In genomic region chr17:81996232-81996756, GRCh38 we compare ENCODE assay signal across 1 cellular context.
A peak's percentile ranks its signal among the peaks of the same experiment; 100 is the strongest.
TF ChIP-seq lines count a peak whose summit lies in the region.

No MANE protein-coding gene starts in this region.

TF ChIP-seq in HepG2, 621 proteins besides CTCF, POLR2A, EP300 and RAD21 (continued from another document):
- no peak for TF ChIP-seq ZNF619 (CRISPR knock-in tag; IDR thresholded peaks at IDR 0.05)
- TF ChIP-seq TCF12 (IDR thresholded peaks at IDR 0.05), result no peak
- TF ChIP-seq TCF12 (CRISPR knock-in tag; IDR thresholded peaks at IDR 0.05), result 0 out of 2 replicates have a peak, but pooled peaks have one; percentile 16
- TF ChIP-seq, protein P1, sequence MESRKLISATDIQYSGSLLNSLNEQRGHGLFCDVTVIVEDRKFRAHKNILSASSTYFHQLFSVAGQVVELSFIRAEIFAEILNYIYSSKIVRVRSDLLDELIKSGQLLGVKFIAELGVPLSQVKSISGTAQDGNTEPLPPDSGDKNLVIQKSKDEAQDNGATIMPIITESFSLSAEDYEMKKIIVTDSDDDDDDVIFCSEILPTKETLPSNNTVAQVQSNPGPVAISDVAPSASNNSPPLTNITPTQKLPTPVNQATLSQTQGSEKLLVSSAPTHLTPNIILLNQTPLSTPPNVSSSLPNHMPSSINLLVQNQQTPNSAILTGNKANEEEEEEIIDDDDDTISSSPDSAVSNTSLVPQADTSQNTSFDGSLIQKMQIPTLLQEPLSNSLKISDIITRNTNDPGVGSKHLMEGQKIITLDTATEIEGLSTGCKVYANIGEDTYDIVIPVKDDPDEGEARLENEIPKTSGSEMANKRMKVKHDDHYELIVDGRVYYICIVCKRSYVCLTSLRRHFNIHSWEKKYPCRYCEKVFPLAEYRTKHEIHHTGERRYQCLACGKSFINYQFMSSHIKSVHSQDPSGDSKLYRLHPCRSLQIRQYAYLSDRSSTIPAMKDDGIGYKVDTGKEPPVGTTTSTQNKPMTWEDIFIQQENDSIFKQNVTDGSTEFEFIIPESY (CRISPR knock-in tag; IDR thresholded peaks at IDR 0.05), result peak; percentile 84
TF ChIP-seq in HepG2: peak in this region for 29.
